Comparison of ENCODE assay signal across 25 cellular contexts in the genomic region with DNA sequence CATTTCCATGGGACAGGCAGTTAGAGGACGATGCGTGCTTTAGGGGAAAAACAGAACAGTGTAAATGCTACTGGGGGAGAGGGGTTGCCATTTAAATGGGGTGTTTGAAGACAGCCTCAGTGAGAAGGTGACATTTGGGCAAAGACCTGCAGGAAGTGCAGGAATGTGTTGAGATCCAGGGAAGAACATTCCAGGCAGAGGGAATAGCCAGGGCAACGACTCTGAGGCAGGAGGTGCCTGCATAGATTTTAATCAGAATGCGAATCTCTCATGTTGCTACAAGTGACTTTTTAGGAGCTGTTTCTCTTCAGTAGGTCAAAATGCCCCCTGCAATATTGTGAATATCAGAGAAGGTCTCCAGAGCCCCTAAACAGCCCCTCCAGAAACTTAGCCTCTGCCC.
"Had no signal": no experiment of that assay in that cellular context is flagged by ENCODE, and none has a peak within 500 bp of the region (broad histone marks: within the 10 kb centered on the region; RNA-seq: fewer than 3 reads in every experiment).

No MANE protein-coding gene starts in this region.

- FAIRE-seq: endothelial cell of umbilical vein, islet of Langerhans had no signal

- DNase-seq: colonic mucosa; effector memory CD4-positive, alpha-beta T cell; foreskin keratinocyte; heart right ventricle; hippocampal formation; kidney glomerular epithelial cell; left ventricle myocardium superior; lower lobe of right lung; natural killer cell; stimulated activated CD4-positive, alpha-beta T cell treated with anti-CD3 and anti-CD28 coated beads, Interleukin-12 subunit alpha, Interleukin-12 subunit beta, amount 100 ng/mL, for 4 hours; stimulated activated CD4-positive, alpha-beta T cell treated with anti-CD3 and anti-CD28 coated beads, Interleukin-1b, Interleukin-23, amount 100 ng/mL, for 48 hours; stimulated activated CD4-positive, alpha-beta T cell treated with anti-CD3 and anti-CD28 coated beads, Interleukin-4, amount 100 ng/mL, for 1 hour; stimulated activated naive CD4-positive, alpha-beta T cell treated with Interleukin-2 at 50 U/mL for 16 hours; stomach; thyroid gland had no signal

- H3K4me3 ChIP-seq: colonic mucosa, esophagus muscularis mucosa, gastroesophageal sphincter, heart right ventricle, lower lobe of right lung, smooth muscle cell, stomach, thyroid gland, vagina had no signal

- H3K36me3 ChIP-seq: colonic mucosa, esophagus muscularis mucosa, gastroesophageal sphincter, heart right ventricle, lower lobe of right lung, stomach, thyroid gland, vagina had no signal

- H3K27me3 Mint-ChIP-seq: dendritic cell treated with granulocyte-macrophage colony-stimulating factor and Interleukin-4, amounts not matched to agents 40 ng/mL and 50 ng/mL, for 4 days had no signal

- H3K9me3 Mint-ChIP-seq: dendritic cell treated with granulocyte-macrophage colony-stimulating factor and Interleukin-4, amounts not matched to agents 40 ng/mL and 50 ng/mL, for 4 days; natural killer cell; stimulated activated effector memory CD8-positive, alpha-beta T cell treated with anti-CD3 and anti-CD28 coated beads, Interleukin-12 subunit alpha, Interleukin-12 subunit beta, amount 100 ng/mL, for 72 hours had no signal

- H3K36me3 Mint-ChIP-seq: natural killer cell; stimulated activated effector memory CD8-positive, alpha-beta T cell treated with anti-CD3 and anti-CD28 coated beads, Interleukin-12 subunit alpha, Interleukin-12 subunit beta, amount 100 ng/mL, for 72 hours had no signal

- H3K27ac ChIP-seq: colonic mucosa, esophagus muscularis mucosa, foreskin keratinocyte, gastroesophageal sphincter, heart right ventricle, lower lobe of right lung, parathyroid adenoma, stomach, thyroid gland, vagina had no signal

- H3K27ac Mint-ChIP-seq: dendritic cell treated with granulocyte-macrophage colony-stimulating factor and Interleukin-4, amounts not matched to agents 40 ng/mL and 50 ng/mL, for 4 days; natural killer cell; progenitor cell of endocrine pancreas; stimulated activated effector memory CD8-positive, alpha-beta T cell treated with anti-CD3 and anti-CD28 coated beads, Interleukin-12 subunit alpha, Interleukin-12 subunit beta, amount 100 ng/mL, for 72 hours had no signal

- H3K27me3 ChIP-seq: colonic mucosa, esophagus muscularis mucosa, foreskin keratinocyte, gastroesophageal sphincter, heart right ventricle, stomach, thyroid gland, vagina had no signal

- H3K9ac ChIP-seq: parathyroid adenoma had no signal

- ATAC-seq: foreskin keratinocyte; gastroesophageal sphincter; left ventricle myocardium superior; lower lobe of right lung; natural killer cell; stimulated activated effector memory CD8-positive, alpha-beta T cell treated with anti-CD3 and anti-CD28 coated beads, Interleukin-12 subunit alpha, Interleukin-12 subunit beta, amount 100 ng/mL, for 72 hours had no signal

- H3K4me3 Mint-ChIP-seq: dendritic cell treated with granulocyte-macrophage colony-stimulating factor and Interleukin-4, amounts not matched to agents 40 ng/mL and 50 ng/mL, for 4 days; natural killer cell; stimulated activated effector memory CD8-positive, alpha-beta T cell treated with anti-CD3 and anti-CD28 coated beads, Interleukin-12 subunit alpha, Interleukin-12 subunit beta, amount 100 ng/mL, for 72 hours had no signal

- H3K9me3 ChIP-seq: colonic mucosa, esophagus muscularis mucosa, gastroesophageal sphincter, heart right ventricle, lower lobe of right lung, stomach, thyroid gland, vagina had no signal

- H2AFZ ChIP-seq: parathyroid adenoma had no signal

- H3K79me2 ChIP-seq: parathyroid adenoma had no signal

- H3K4me1 ChIP-seq: esophagus muscularis mucosa, foreskin keratinocyte, gastroesophageal sphincter, parathyroid adenoma, thyroid gland had no signal

- H3K4me2 ChIP-seq: smooth muscle cell had no signal
